ENCODE assay signal across 8 cellular contexts in genomic region chr10:74826142-74827044, GRCh38. TPM values are rescaled to one million over a fixed set of nuclear protein-coding genes. Genes with fewer than 3 reads are reported as not detected.
A peak's percentile ranks its signal among the peaks of the same experiment; 100 is the strongest.
DNase-seq lines count a peak whose midpoint lies in the region; FAIRE-seq and TF ChIP-seq lines count a peak whose summit lies in the region.

Gene KAT6B (plus strand): TSS chr10:74826600. CDS start chr10:74842858, 16,258 bp downstream.

- H3K79me1 ChIP-seq in H9 (ENCODE audit: insufficient read depth, low read depth, low read length, poor library complexity, severe bottlenecking), result no peaks in the 10 kb centered on the region

- no peak within 1 kb of the TSS for H3K56ac ChIP-seq in H9 (ENCODE audit: insufficient read length, low read depth, low read length)

- H3K27me3 ChIP-seq in H9 (ENCODE audit: insufficient read depth, low read length), result no peaks in the 10 kb centered on the region
- no peaks in the 10 kb centered on the region for H3K27me3 ChIP-seq in MG63

- no peaks in the 10 kb centered on the region; a peak in 1 of 5 replicates for H3K9me3 Mint-ChIP-seq in H9
- H3K9me3 Mint-ChIP-seq in nephron, result no peaks in the 10 kb centered on the region
- H3K9me3 Mint-ChIP-seq in stimulated activated naive CD8-positive, alpha-beta T cell treated with anti-CD3 and anti-CD28 coated beads, Interleukin-15, Interleukin-2, amounts not matched to agents 100 ng/mL and 50 ng/mL, for 24 hours, result no peaks in the 10 kb centered on the region

- H3K4me3 Mint-ChIP-seq in H9 (peak within 1 kb of the TSS; percentile 78 to 88), nephron (peak within 1 kb of the TSS; percentile 92 to 95 (median 93))
- peak within 1 kb of the TSS; percentile 86 for H3K4me3 Mint-ChIP-seq in stimulated activated naive CD8-positive, alpha-beta T cell treated with anti-CD3 and anti-CD28 coated beads, Interleukin-15, Interleukin-2, amounts not matched to agents 100 ng/mL and 50 ng/mL, for 24 hours

- FAIRE-seq in G401.6 (lab: Jason Lieb, UNC), result peak; percentile 98

- no peak within 1 kb of the TSS for H4K91ac ChIP-seq in H9 (ENCODE audit: insufficient read length, low read depth, low read length)

- no CpG with 5 or more reads among the region's 67 CpGs for WGBS in H9 (ENCODE audit: extremely low coverage, insufficient read length, low lambda C conversion rate)

- peak within 1 kb of the TSS; percentile 87 for H3K4me2 ChIP-seq in H9 (ENCODE audit: insufficient read depth, insufficient read length, low read length)

- peaks cover 3% of the 10 kb centered on the region; the same call in 1 of the 2 replicates for H3K4me1 ChIP-seq in H9 (ENCODE audit: insufficient read depth, low read length)

- H3K9me3 ChIP-seq in H9 (ENCODE audit: control insufficient read depth, low read depth, low read length), result no peaks in the 10 kb centered on the region
- no peaks in the 10 kb centered on the region for H3K9me3 ChIP-seq in MG63

- H3K4me1 Mint-ChIP-seq in H9, result peaks cover 36 to 37% of the 10 kb centered on the region in 2 experiments
- peaks cover 54% of the 10 kb centered on the region for H3K4me1 Mint-ChIP-seq in nephron
- peaks cover 62% of the 10 kb centered on the region for H3K4me1 Mint-ChIP-seq in stimulated activated naive CD8-positive, alpha-beta T cell treated with anti-CD3 and anti-CD28 coated beads, Interleukin-15, Interleukin-2, amounts not matched to agents 100 ng/mL and 50 ng/mL, for 24 hours (ENCODE audit: low read depth)

- H2BK120ac ChIP-seq in H9 (ENCODE audit: low read depth, low read length, poor library complexity, severe bottlenecking), result no peak within 1 kb of the TSS

- no peak within 1 kb of the TSS for H2BK5ac ChIP-seq in H9 (ENCODE audit: insufficient read length, low read length)

- peak within 1 kb of the TSS; percentile 98 for H3K14ac ChIP-seq in H9 (ENCODE audit: insufficient read depth, low read length)

- H2BK20ac ChIP-seq in H9 (ENCODE audit: low read depth, low read length, poor library complexity, severe bottlenecking), result no peak within 1 kb of the TSS

- peaks cover 15% of the 10 kb centered on the region for H3K23me2 ChIP-seq in H9 (ENCODE audit: insufficient read length, low read depth, low read length, poor library complexity, severe bottlenecking)

- no peaks in the 10 kb centered on the region for H3K27me3 Mint-ChIP-seq in H9 (ENCODE audit: low read depth)
- H3K27me3 Mint-ChIP-seq in nephron (ENCODE audit: low read depth), result no peaks in the 10 kb centered on the region
- H3K27me3 Mint-ChIP-seq in stimulated activated naive CD8-positive, alpha-beta T cell treated with anti-CD3 and anti-CD28 coated beads, Interleukin-15, Interleukin-2, amounts not matched to agents 100 ng/mL and 50 ng/mL, for 24 hours, result no peaks in the 10 kb centered on the region

- H3K36me3 Mint-ChIP-seq in H9 (ENCODE audit: insufficient read depth in 1 of 3, low read depth in 3 of 3) (peaks cover 0 to 12% (median 9%) of the 10 kb centered on the region in 3 experiments; a peak in 4 of 7 replicates), nephron (ENCODE audit: low read depth) (peaks cover 29% of the 10 kb centered on the region)
- H3K36me3 Mint-ChIP-seq in stimulated activated naive CD8-positive, alpha-beta T cell treated with anti-CD3 and anti-CD28 coated beads, Interleukin-15, Interleukin-2, amounts not matched to agents 100 ng/mL and 50 ng/mL, for 24 hours (ENCODE audit: low read depth), result no peaks in the 10 kb centered on the region

- no peak within 1 kb of the TSS for H3K4ac ChIP-seq in H9 (ENCODE audit: low read depth, low read length)

- H3K27ac ChIP-seq in H9 (ENCODE audit: insufficient read length, low read depth, low read length), result no peak within 1 kb of the TSS

- peaks cover 6% of the 10 kb centered on the region; the same call in 1 of the 2 replicates for H3K79me2 ChIP-seq in H9 (ENCODE audit: insufficient read depth, low read length)

- H2AFZ ChIP-seq in H9 (ENCODE audit: low read length), result no peak within 1 kb of the TSS

- DNase-seq in H9 (peak; percentile 100), MG63 (peak; percentile 100), SHP77 treated with DMSO at 0.1 percent for 48 hours (lab: John Stamatoyannopoulos, UW) (peak; percentile 98), fibroblast of the aortic adventitia (ENCODE audit: low read depth) (peak; percentile 100)
- DNase-seq in activated effector memory CD4-positive, alpha-beta T cell treated with anti-CD3 and anti-CD28 coated beads, Interleukin-2, amount 50 U/mL, for 16 hours, result peak; percentile 100

- H3K23ac ChIP-seq in H9 (ENCODE audit: insufficient read length, low read depth, low read length), result no peak within 1 kb of the TSS

- H4K8ac ChIP-seq in H9 (replicated peaks; ENCODE audit: insufficient read length, low read depth, low read length), result no peak within 1 kb of the TSS

- H4K5ac ChIP-seq in H9 (ENCODE audit: insufficient read length, low read depth, low read length), result no peak within 1 kb of the TSS

- H3T11ph ChIP-seq in H9 (ENCODE audit: low read length), result no peak within 1 kb of the TSS

- H3K4me3 ChIP-seq in MG63, result peak within 1 kb of the TSS; percentile 96
- H3K4me3 ChIP-seq in fibroblast of the aortic adventitia (ENCODE audit: low read depth, low read length), result peak within 1 kb of the TSS; percentile 85

- H2BK15ac ChIP-seq in H9 (ENCODE audit: low read depth, low read length), result no peak within 1 kb of the TSS

- peak within 1 kb of the TSS; percentile 98 to 99 (median 99) for H3K27ac Mint-ChIP-seq in H9
- H3K27ac Mint-ChIP-seq in nephron, result peak within 1 kb of the TSS; percentile 97 to 100 (median 98)
- peak within 1 kb of the TSS; percentile 96 for H3K27ac Mint-ChIP-seq in stimulated activated naive CD8-positive, alpha-beta T cell treated with anti-CD3 and anti-CD28 coated beads, Interleukin-15, Interleukin-2, amounts not matched to agents 100 ng/mL and 50 ng/mL, for 24 hours

- H3K9ac ChIP-seq in H9 (ENCODE audit: extremely low read depth, insufficient read length, low read length), result peak within 1 kb of the TSS; percentile 69

- TF ChIP-seq CTCF in H9 (conservative IDR thresholded peaks at IDR 0.05) (peak; percentile 59), fibroblast of the aortic adventitia (IDR thresholded peaks at IDR 0.05; ENCODE audit: insufficient read depth, low read length) (peak; percentile 21), nephron (IDR thresholded peaks at IDR 0.05; ENCODE audit: unreplicated experiment in 3 of 3) (peak in 2 of 3 experiments; percentile 20 to 47)

- no peak within 1 kb of the TSS for H2AK5ac ChIP-seq in H9 (ENCODE audit: insufficient read length, low read length)

- peak within 1 kb of the TSS; percentile 95 for H3K18ac ChIP-seq in H9 (ENCODE audit: insufficient read length, low read depth, low read length)

- no peak within 1 kb of the TSS for H2BK12ac ChIP-seq in H9 (ENCODE audit: insufficient read length, low read depth, low read length)

- no peaks in the 10 kb centered on the region for H3K36me3 ChIP-seq in MG63

- H4K20me1 ChIP-seq in H9 (ENCODE audit: control insufficient read depth, insufficient read depth, insufficient read length), result no peaks in the 10 kb centered on the region

RNA-seq across cellular contexts. Expression of gene KAT6B, which starts in this region (rescaled TPM):
- 34.2 and 35.4 TPM in 2 replicates for total RNA-seq in H9 (2021)
- total RNA-seq in MG63 (2014; rRNA removed; shearing (Covaris generic); ENCODE audit: low replicate concordance), result 6.0 and 6.7 TPM in 2 replicates
- 34.7 and 38.9 TPM in 2 replicates for total RNA-seq in fibroblast of the aortic adventitia (ENCODE audit: low replicate concordance)
